In genomic region chr10:75399461-75400162, GRCh38 we compare ENCODE assay signal across 1 cellular context.
TF ChIP-seq lines count a peak whose summit lies in the region.

No MANE protein-coding gene starts in this region.

TF ChIP-seq in HepG2, 621 proteins besides CTCF, POLR2A, EP300 and RAD21 (continued from another document and continues in another):
- TF ChIP-seq AHDC1 (CRISPR knock-in tag; IDR thresholded peaks at IDR 0.05; ENCODE audit: borderline replicate concordance) = no peak
- TF ChIP-seq JARID2 (CRISPR knock-in tag; IDR thresholded peaks at IDR 0.05; ENCODE audit: insufficient replicate concordance) = no peak
- TF ChIP-seq ZNF629 (CRISPR knock-in tag; conservative IDR thresholded peaks at IDR 0.05) = no peak
- no peak for TF ChIP-seq ONECUT2 (CRISPR knock-in tag; IDR thresholded peaks at IDR 0.05)
- TF ChIP-seq PATZ1 (CRISPR knock-in tag; IDR thresholded peaks at IDR 0.05) = peak; percentile 74
- TF ChIP-seq FOXO1 (CRISPR knock-in tag; IDR thresholded peaks at IDR 0.05) = no peak
- peak; percentile 46; the same call in 1 of the 2 replicates for TF ChIP-seq KAT7 (CRISPR knock-in tag; IDR thresholded peaks at IDR 0.05; ENCODE audit: borderline replicate concordance)
- peak; percentile 54 for TF ChIP-seq STAG1 (CRISPR knock-in tag; IDR thresholded peaks at IDR 0.05)
- TF ChIP-seq ZNF407 (CRISPR knock-in tag; IDR thresholded peaks at IDR 0.05; ENCODE audit: not compliant biosample characterization) = no peak
- no peak for TF ChIP-seq AFF4 (CRISPR knock-in tag; IDR thresholded peaks at IDR 0.05)
- TF ChIP-seq THAP11 (CRISPR knock-in tag; IDR thresholded peaks at IDR 0.05) = no peak
- TF ChIP-seq ATF4 (CRISPR knock-in tag; IDR thresholded peaks at IDR 0.05) = 0 out of 4 replicates have a peak, but pooled peaks of 1 of the 2 experiments have one; percentile 21
- TF ChIP-seq NFIB (CRISPR knock-in tag; IDR thresholded peaks at IDR 0.05; ENCODE audit: borderline replicate concordance) = no peak
- TF ChIP-seq RXRA (CRISPR knock-in tag; IDR thresholded peaks at IDR 0.05) = 0 out of 2 replicates have a peak, but pooled peaks have one; percentile 30
- no peak for TF ChIP-seq SRSF9 (IDR thresholded peaks at IDR 0.05; ENCODE audit: borderline replicate concordance, insufficient read depth, low read depth, low read length, poor library complexity, severe bottlenecking)
- TF ChIP-seq MED13 (CRISPR knock-in tag; IDR thresholded peaks at IDR 0.05) = 0 out of 2 replicates have a peak, but pooled peaks have one; percentile 25
- TF ChIP-seq MYPOP (CRISPR knock-in tag; IDR thresholded peaks at IDR 0.05) = peak; percentile 73; the same call in 1 of the 2 replicates
- peak; percentile 49; the same call in 1 of the 2 replicates for TF ChIP-seq UBTF (CRISPR knock-in tag; IDR thresholded peaks at IDR 0.05)
- no peak for TF ChIP-seq HMG20A (CRISPR knock-in tag; IDR thresholded peaks at IDR 0.05; ENCODE audit: borderline replicate concordance)
- no peak for TF ChIP-seq ADNP (CRISPR knock-in tag; IDR thresholded peaks at IDR 0.05)
- TF ChIP-seq FOXO4 (CRISPR knock-in tag; conservative IDR thresholded peaks at IDR 0.05) = no peak
- no peak for TF ChIP-seq MXD3 (CRISPR knock-in tag; IDR thresholded peaks at IDR 0.05)
- TF ChIP-seq ZFX (CRISPR knock-in tag; IDR thresholded peaks at IDR 0.05; ENCODE audit: low read depth) = peak; percentile 46; the same call in 1 of the 2 replicates
- no peak; the same call in 1 of the 2 replicates for TF ChIP-seq ZMYM4 (CRISPR knock-in tag; IDR thresholded peaks at IDR 0.05)
- TF ChIP-seq NFIC (IDR thresholded peaks at IDR 0.05; ENCODE audit: low read length) = no peak
